In genomic region chr1:16905112-16905855, GRCh38 we compare ENCODE assay signal across 1 cellular context.
TF ChIP-seq lines count a peak whose summit lies in the region.

No MANE protein-coding gene starts in this region.

TF ChIP-seq in K562, 482 proteins besides CTCF, POLR2A, EP300 and RAD21 (continued from another document and continues in another):
- no peak for TF ChIP-seq VEZF1 (CRISPR knock-in tag; IDR thresholded peaks at IDR 0.05)
- TF ChIP-seq STAT5B (CRISPR knock-in tag; IDR thresholded peaks at IDR 0.05), result no peak
- TF ChIP-seq CREB1 (IDR thresholded peaks at IDR 0.05), result peak; percentile 68
- TF ChIP-seq CREB1 (CRISPR knock-in tag; IDR thresholded peaks at IDR 0.05), result no peak
- TF ChIP-seq RBFOX2 (IDR thresholded peaks at IDR 0.05; ENCODE audit: low read depth, low read length), result peak; percentile 99
- peak; percentile 79 for TF ChIP-seq HMGN3 (IDR thresholded peaks at IDR 0.05; ENCODE audit: borderline replicate concordance, extremely low read depth, insufficient read length, low read depth, low read length)
- peak; percentile 50 for TF ChIP-seq RFX1 (IDR thresholded peaks at IDR 0.05)
- TF ChIP-seq ZC3H11A (IDR thresholded peaks at IDR 0.05; ENCODE audit: low read depth, low read length), result no peak
- TF ChIP-seq HNRNPK (IDR thresholded peaks at IDR 0.05; ENCODE audit: low read depth, low read length, poor library complexity, severe bottlenecking), result no peak
- TF ChIP-seq KHSRP (IDR thresholded peaks at IDR 0.05), result peak; percentile 98
- no peak for TF ChIP-seq DMBX1 (CRISPR knock-in tag; IDR thresholded peaks at IDR 0.05; ENCODE audit: borderline replicate concordance)
- peak; percentile 37; the same call in 1 of the 2 replicates for TF ChIP-seq FOXM1 (IDR thresholded peaks at IDR 0.05; ENCODE audit: low read depth)
- no peak for TF ChIP-seq FOXM1 (CRISPR knock-in tag; IDR thresholded peaks at IDR 0.05; ENCODE audit: low read depth)
- TF ChIP-seq TRIM25 (IDR thresholded peaks at IDR 0.05; ENCODE audit: borderline replicate concordance), result 0 out of 2 replicates have a peak, but pooled peaks have one; percentile 55
- 0 out of 2 replicates have a peak, but pooled peaks have one; percentile 66 for TF ChIP-seq ZZZ3 (IDR thresholded peaks at IDR 0.05)
- TF ChIP-seq KLF1 (tag; IDR thresholded peaks at IDR 0.05), result peak; percentile 4; the same call in 1 of the 2 replicates
- TF ChIP-seq DNMT1 (IDR thresholded peaks at IDR 0.05), result no peak
- no peak; the same call in 1 of the 2 replicates for TF ChIP-seq JUNB (CRISPR knock-in tag; conservative IDR thresholded peaks at IDR 0.05)
- TF ChIP-seq, protein P1, sequence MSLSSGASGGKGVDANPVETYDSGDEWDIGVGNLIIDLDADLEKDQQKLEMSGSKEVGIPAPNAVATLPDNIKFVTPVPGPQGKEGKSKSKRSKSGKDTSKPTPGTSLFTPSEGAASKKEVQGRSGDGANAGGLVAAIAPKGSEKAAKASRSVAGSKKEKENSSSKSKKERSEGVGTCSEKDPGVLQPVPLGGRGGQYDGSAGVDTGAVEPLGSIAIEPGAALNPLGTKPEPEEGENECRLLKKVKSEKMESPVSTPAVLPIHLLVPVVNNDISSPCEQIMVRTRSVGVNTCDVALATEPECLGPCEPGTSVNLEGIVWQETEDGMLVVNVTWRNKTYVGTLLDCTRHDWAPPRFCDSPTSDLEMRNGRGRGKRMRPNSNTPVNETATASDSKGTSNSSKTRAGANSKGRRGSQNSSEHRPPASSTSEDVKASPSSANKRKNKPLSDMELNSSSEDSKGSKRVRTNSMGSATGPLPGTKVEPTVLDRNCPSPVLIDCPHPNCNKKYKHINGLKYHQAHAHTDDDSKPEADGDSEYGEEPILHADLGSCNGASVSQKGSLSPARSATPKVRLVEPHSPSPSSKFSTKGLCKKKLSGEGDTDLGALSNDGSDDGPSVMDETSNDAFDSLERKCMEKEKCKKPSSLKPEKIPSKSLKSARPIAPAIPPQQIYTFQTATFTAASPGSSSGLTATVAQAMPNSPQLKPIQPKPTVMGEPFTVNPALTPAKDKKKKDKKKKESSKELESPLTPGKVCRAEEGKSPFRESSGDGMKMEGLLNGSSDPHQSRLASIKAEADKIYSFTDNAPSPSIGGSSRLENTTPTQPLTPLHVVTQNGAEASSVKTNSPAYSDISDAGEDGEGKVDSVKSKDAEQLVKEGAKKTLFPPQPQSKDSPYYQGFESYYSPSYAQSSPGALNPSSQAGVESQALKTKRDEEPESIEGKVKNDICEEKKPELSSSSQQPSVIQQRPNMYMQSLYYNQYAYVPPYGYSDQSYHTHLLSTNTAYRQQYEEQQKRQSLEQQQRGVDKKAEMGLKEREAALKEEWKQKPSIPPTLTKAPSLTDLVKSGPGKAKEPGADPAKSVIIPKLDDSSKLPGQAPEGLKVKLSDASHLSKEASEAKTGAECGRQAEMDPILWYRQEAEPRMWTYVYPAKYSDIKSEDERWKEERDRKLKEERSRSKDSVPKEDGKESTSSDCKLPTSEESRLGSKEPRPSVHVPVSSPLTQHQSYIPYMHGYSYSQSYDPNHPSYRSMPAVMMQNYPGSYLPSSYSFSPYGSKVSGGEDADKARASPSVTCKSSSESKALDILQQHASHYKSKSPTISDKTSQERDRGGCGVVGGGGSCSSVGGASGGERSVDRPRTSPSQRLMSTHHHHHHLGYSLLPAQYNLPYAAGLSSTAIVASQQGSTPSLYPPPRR (CRISPR knock-in tag; IDR thresholded peaks at IDR 0.05; ENCODE audit: borderline replicate concordance), result no peak
- peak; percentile 99 for TF ChIP-seq ZNF780A (CRISPR knock-in tag; IDR thresholded peaks at IDR 0.05)
- TF ChIP-seq DEAF1 (CRISPR knock-in tag; IDR thresholded peaks at IDR 0.05), result peak; percentile 98
- TF ChIP-seq, protein P2, sequence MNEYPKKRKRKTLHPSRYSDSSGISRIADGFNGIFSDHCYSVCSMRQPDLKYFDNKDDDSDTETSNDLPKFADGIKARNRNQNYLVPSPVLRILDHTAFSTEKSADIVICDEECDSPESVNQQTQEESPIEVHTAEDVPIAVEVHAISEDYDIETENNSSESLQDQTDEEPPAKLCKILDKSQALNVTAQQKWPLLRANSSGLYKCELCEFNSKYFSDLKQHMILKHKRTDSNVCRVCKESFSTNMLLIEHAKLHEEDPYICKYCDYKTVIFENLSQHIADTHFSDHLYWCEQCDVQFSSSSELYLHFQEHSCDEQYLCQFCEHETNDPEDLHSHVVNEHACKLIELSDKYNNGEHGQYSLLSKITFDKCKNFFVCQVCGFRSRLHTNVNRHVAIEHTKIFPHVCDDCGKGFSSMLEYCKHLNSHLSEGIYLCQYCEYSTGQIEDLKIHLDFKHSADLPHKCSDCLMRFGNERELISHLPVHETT (CRISPR knock-in tag; conservative IDR thresholded peaks at IDR 0.05 in 1 of 2, IDR thresholded peaks at IDR 0.05 in 1 of 2), result peak in 1 of 2 experiments; percentile 76; a peak in 1 of 4 replicates
- no peak for TF ChIP-seq RBBP5 (IDR thresholded peaks at IDR 0.05; ENCODE audit: borderline replicate concordance, insufficient read depth, low read length, poor library complexity, severe bottlenecking)
- TF ChIP-seq, protein P3, sequence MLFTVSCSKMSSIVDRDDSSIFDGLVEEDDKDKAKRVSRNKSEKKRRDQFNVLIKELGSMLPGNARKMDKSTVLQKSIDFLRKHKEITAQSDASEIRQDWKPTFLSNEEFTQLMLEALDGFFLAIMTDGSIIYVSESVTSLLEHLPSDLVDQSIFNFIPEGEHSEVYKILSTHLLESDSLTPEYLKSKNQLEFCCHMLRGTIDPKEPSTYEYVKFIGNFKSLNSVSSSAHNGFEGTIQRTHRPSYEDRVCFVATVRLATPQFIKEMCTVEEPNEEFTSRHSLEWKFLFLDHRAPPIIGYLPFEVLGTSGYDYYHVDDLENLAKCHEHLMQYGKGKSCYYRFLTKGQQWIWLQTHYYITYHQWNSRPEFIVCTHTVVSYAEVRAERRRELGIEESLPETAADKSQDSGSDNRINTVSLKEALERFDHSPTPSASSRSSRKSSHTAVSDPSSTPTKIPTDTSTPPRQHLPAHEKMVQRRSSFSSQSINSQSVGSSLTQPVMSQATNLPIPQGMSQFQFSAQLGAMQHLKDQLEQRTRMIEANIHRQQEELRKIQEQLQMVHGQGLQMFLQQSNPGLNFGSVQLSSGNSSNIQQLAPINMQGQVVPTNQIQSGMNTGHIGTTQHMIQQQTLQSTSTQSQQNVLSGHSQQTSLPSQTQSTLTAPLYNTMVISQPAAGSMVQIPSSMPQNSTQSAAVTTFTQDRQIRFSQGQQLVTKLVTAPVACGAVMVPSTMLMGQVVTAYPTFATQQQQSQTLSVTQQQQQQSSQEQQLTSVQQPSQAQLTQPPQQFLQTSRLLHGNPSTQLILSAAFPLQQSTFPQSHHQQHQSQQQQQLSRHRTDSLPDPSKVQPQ (CRISPR knock-in tag; IDR thresholded peaks at IDR 0.05; ENCODE audit: borderline replicate concordance), result no peak
- TF ChIP-seq NFRKB (IDR thresholded peaks at IDR 0.05; ENCODE audit: low read depth), result peak; percentile 45; the same call in 1 of the 2 replicates
- TF ChIP-seq, protein P4, sequence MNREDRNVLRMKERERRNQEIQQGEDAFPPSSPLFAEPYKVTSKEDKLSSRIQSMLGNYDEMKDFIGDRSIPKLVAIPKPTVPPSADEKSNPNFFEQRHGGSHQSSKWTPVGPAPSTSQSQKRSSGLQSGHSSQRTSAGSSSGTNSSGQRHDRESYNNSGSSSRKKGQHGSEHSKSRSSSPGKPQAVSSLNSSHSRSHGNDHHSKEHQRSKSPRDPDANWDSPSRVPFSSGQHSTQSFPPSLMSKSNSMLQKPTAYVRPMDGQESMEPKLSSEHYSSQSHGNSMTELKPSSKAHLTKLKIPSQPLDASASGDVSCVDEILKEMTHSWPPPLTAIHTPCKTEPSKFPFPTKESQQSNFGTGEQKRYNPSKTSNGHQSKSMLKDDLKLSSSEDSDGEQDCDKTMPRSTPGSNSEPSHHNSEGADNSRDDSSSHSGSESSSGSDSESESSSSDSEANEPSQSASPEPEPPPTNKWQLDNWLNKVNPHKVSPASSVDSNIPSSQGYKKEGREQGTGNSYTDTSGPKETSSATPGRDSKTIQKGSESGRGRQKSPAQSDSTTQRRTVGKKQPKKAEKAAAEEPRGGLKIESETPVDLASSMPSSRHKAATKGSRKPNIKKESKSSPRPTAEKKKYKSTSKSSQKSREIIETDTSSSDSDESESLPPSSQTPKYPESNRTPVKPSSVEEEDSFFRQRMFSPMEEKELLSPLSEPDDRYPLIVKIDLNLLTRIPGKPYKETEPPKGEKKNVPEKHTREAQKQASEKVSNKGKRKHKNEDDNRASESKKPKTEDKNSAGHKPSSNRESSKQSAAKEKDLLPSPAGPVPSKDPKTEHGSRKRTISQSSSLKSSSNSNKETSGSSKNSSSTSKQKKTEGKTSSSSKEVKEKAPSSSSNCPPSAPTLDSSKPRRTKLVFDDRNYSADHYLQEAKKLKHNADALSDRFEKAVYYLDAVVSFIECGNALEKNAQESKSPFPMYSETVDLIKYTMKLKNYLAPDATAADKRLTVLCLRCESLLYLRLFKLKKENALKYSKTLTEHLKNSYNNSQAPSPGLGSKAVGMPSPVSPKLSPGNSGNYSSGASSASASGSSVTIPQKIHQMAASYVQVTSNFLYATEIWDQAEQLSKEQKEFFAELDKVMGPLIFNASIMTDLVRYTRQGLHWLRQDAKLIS (CRISPR knock-in tag; IDR thresholded peaks at IDR 0.05), result peak; percentile 99
- TF ChIP-seq TAF15 (IDR thresholded peaks at IDR 0.05; ENCODE audit: low read depth, low read length), result 0 out of 2 replicates have a peak, but pooled peaks have one; percentile 44
- TF ChIP-seq, protein P5, sequence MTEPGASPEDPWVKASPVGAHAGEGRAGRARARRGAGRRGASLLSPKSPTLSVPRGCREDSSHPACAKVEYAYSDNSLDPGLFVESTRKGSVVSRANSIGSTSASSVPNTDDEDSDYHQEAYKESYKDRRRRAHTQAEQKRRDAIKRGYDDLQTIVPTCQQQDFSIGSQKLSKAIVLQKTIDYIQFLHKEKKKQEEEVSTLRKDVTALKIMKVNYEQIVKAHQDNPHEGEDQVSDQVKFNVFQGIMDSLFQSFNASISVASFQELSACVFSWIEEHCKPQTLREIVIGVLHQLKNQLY (CRISPR knock-in tag; conservative IDR thresholded peaks at IDR 0.05), result peak in 1 of 2 experiments; percentile 99; a peak in 2 of 4 replicates
- 0 out of 2 replicates have a peak, but pooled peaks have one; percentile 4 for TF ChIP-seq ZNF740 (CRISPR knock-in tag; IDR thresholded peaks at IDR 0.05)
- TF ChIP-seq ZNF740 (tag; IDR thresholded peaks at IDR 0.05), result no peak; a peak in 1 of 4 replicates
- TF ChIP-seq SOX6 (IDR thresholded peaks at IDR 0.05), result peak; percentile 57; the same call in 1 of the 2 replicates
- peak; percentile 61 for TF ChIP-seq ARID1B (IDR thresholded peaks at IDR 0.05)
- no peak for TF ChIP-seq MTA1 (IDR thresholded peaks at IDR 0.05; ENCODE audit: borderline replicate concordance)
